Comparison of ENCODE assay signal across 18 cellular contexts in the genomic region with DNA sequence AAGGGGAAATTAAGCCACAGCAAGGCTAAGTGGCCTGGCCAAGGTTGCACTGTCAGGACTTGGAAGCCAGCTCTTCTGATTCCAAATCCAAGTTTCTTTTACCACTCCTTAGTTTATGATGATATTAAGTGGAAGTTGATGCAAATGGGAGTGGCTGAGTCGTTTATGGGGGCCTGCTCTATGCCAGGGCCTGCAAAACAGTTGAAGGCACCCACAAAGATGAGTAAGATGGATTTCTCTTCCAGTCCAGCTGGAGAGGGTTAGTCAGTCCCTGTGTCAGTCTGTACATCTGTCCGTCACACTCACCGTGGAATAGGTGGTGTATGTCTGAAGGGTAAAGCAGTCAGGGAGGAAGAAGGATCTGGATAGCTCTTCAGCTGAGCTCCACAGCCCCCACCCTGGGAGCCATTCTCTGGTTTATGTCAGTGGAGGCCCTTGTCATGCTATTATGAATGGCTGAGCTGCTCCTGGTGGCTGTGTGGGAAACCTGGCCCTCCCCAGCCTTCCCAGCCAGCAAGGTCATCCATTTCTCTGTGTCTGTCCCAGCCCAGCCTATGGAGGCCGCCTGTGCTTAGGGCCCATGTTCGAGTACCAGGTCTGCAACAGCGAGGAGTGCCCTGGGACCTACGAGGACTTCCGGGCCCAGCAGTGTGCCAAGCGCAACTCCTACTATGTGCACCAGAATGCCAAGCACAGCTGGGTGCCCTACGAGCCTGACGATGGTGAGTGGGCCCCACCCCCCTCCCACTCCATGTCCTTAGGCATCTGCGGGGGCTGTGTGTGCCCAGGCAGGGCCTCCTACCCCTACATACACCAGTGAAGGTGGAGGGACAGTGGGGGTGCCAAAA. TPM values are rescaled to one million over a fixed set of nuclear protein-coding genes. Genes with fewer than 3 reads are reported as not detected.
"Had no signal": no experiment of that assay in that cellular context is flagged by ENCODE, and none has a peak within 500 bp of the region (broad histone marks: within the 10 kb centered on the region; RNA-seq: fewer than 3 reads in every experiment).

No MANE protein-coding gene starts in this region.

- H3K27me3 Mint-ChIP-seq: effector memory CD8-positive, alpha-beta T cell; naive thymus-derived CD8-positive, alpha-beta T cell had no signal

- H3K27me3 ChIP-seq: ascending aorta, hepatocyte had no signal

- H3K9me3 ChIP-seq: ascending aorta, mucosa of descending colon had no signal

- H3K9me3 Mint-ChIP-seq: activated naive CD4-positive, alpha-beta T cell treated with anti-CD3 and anti-CD28 coated beads, Interleukin-2, amount 50 U/mL, for 72 hours; activated T-cell treated with anti-CD3 and anti-CD28 coated beads, Interleukin-2, amount 50 U/mL, for 4 hours; effector memory CD8-positive, alpha-beta T cell; naive thymus-derived CD8-positive, alpha-beta T cell had no signal

- H3K4me3 ChIP-seq: ascending aorta, hepatocyte, lung, mucosa of descending colon had no signal

- ATAC-seq: activated naive CD4-positive, alpha-beta T cell treated with anti-CD3 and anti-CD28 coated beads, Interleukin-2, amount 50 U/mL, for 72 hours; activated T-cell treated with anti-CD3 and anti-CD28 coated beads, Interleukin-2, amount 50 U/mL, for 4 hours; effector memory CD8-positive, alpha-beta T cell; mucosa of descending colon; naive thymus-derived CD8-positive, alpha-beta T cell had no signal

- H3K36me3 Mint-ChIP-seq: activated naive CD4-positive, alpha-beta T cell treated with anti-CD3 and anti-CD28 coated beads, Interleukin-2, amount 50 U/mL, for 72 hours; naive thymus-derived CD8-positive, alpha-beta T cell had no signal

- H2AFZ ChIP-seq: hepatocyte had no signal

- DNase-seq: activated CD4-positive, alpha-beta T cell treated with anti-CD3 and anti-CD28 coated beads, Interleukin-2, amount 50 U/mL, for 4 hours; activated effector memory CD4-positive, alpha-beta T cell treated with anti-CD3 and anti-CD28 coated beads, Interleukin-2, amount 50 U/mL, for 16 hours; activated T-cell treated with anti-CD3 and anti-CD28 coated beads, Interleukin-2, amount 50 U/mL, for 4 hours; caudate nucleus; cortex of kidney; effector memory CD8-positive, alpha-beta T cell; naive thymus-derived CD8-positive, alpha-beta T cell; stimulated activated CD4-positive, alpha-beta T cell treated with anti-CD3 and anti-CD28 coated beads, Interleukin-4, amount 100 ng/mL, for 1 hour; stimulated activated CD8-positive, alpha-beta memory T cell treated with anti-CD3 and anti-CD28 coated beads, Interleukin-4, amount 100 ng/mL, for 48 hours had no signal

- H3K27ac ChIP-seq: ascending aorta, hepatocyte had no signal

- H3K79me2 ChIP-seq: hepatocyte had no signal

- H3K4me1 ChIP-seq: ascending aorta had no signal

- H3K36me3 ChIP-seq: ascending aorta had no signal

- H3K27ac Mint-ChIP-seq: activated naive CD4-positive, alpha-beta T cell treated with anti-CD3 and anti-CD28 coated beads, Interleukin-2, amount 50 U/mL, for 72 hours; effector memory CD8-positive, alpha-beta T cell had no signal

- H3K4me3 Mint-ChIP-seq: activated T-cell treated with anti-CD3 and anti-CD28 coated beads, Interleukin-2, amount 50 U/mL, for 4 hours; effector memory CD8-positive, alpha-beta T cell; naive thymus-derived CD8-positive, alpha-beta T cell had no signal

- H3K4me2 ChIP-seq: hepatocyte had no signal

RNA-seq across cellular contexts. Expression of gene TBATA, which starts 44.5 kb away (rescaled TPM):
- total RNA-seq: activated naive CD4-positive, alpha-beta T cell treated with anti-CD3 and anti-CD28 coated beads, Interleukin-2, amount 50 U/mL, for 72 hours; activated T-cell treated with anti-CD3 and anti-CD28 coated beads, Interleukin-2, amount 50 U/mL, for 4 hours; ascending aorta; epithelial cell of proximal tubule; hepatocyte; lung; mucosa of descending colon; naive thymus-derived CD8-positive, alpha-beta T cell; omental fat pad; pulmonary artery endothelial cell; T-helper 2 cell treated with Interferon-gamma antibody and Interleukin-4, amounts not matched to agents 100 ng/mL and 5 ng/mL, for 36 hours had no signal
- polyA plus RNA-seq: hepatocyte; lung; naive thymus-derived CD8-positive, alpha-beta T cell had no signal
